In genomic region chr1:26725904-26726303, GRCh38 we compare ENCODE assay signal across 1 cellular context.
TF ChIP-seq lines count a peak whose summit lies in the region.

No MANE protein-coding gene starts in this region.

TF ChIP-seq in HepG2, 621 proteins besides CTCF, POLR2A, EP300 and RAD21:
- peak; percentile 45; the same call in 1 of the 2 replicates for TF ChIP-seq ZNF629 (CRISPR knock-in tag; conservative IDR thresholded peaks at IDR 0.05)
- 0 out of 2 replicates have a peak, but pooled peaks have one; percentile 33 for TF ChIP-seq FOSL2 (CRISPR knock-in tag; IDR thresholded peaks at IDR 0.05)
